ENCODE assay signal across 19 cellular contexts in genomic region chr9:131951155-131951554, GRCh38.
"Had no signal": no experiment of that assay in that cellular context is flagged by ENCODE, and none has a peak within 500 bp of the region (broad histone marks: within the 10 kb centered on the region; RNA-seq: fewer than 3 reads in every experiment).

No MANE protein-coding gene starts in this region.

- H3K9me3 Mint-ChIP-seq: activated CD4-positive, alpha-beta memory T cell treated with anti-CD3 and anti-CD28 coated beads, Interleukin-2, amount 10 ng/mL, durations not matched to agents 7 days and 5 days; activated CD4-positive, alpha-beta T cell treated with anti-CD3 and anti-CD28 coated beads, Interleukin-2, amount 10 ng/mL, durations not matched to agents 7 days and 5 days; activated naive CD4-positive, alpha-beta T cell treated with anti-CD3 and anti-CD28 coated beads, Interleukin-2, amount 10 ng/mL, durations not matched to agents 7 days and 5 days; activated naive CD8-positive, alpha-beta T cell treated with anti-CD3 and anti-CD28 coated beads, Interleukin-2, amount 10 ng/mL, durations not matched to agents 7 days and 5 days; activated T-cell treated with anti-CD3 and anti-CD28 coated beads, Interleukin-2, amount 50 U/mL, for 24 hours; nephron; stimulated activated naive CD8-positive, alpha-beta T cell treated with anti-CD3 and anti-CD28 coated beads, Interleukin-15, Interleukin-2, amounts not matched to agents 100 ng/mL and 50 ng/mL, for 24 hours; WTC11 had no signal

- H3K4me1 Mint-ChIP-seq: activated CD4-positive, alpha-beta memory T cell treated with anti-CD3 and anti-CD28 coated beads, Interleukin-2, amount 10 ng/mL, durations not matched to agents 7 days and 5 days; activated CD4-positive, alpha-beta T cell treated with anti-CD3 and anti-CD28 coated beads, Interleukin-2, amount 10 ng/mL, durations not matched to agents 7 days and 5 days; activated naive CD4-positive, alpha-beta T cell treated with anti-CD3 and anti-CD28 coated beads, Interleukin-2, amount 10 ng/mL, durations not matched to agents 7 days and 5 days; activated naive CD8-positive, alpha-beta T cell treated with anti-CD3 and anti-CD28 coated beads, Interleukin-2, amount 10 ng/mL, durations not matched to agents 7 days and 5 days; nephron; WTC11 had no signal

- H3K36me3 Mint-ChIP-seq: WTC11 had no signal

- H3K4me3 Mint-ChIP-seq: activated CD4-positive, alpha-beta memory T cell treated with anti-CD3 and anti-CD28 coated beads, Interleukin-2, amount 10 ng/mL, durations not matched to agents 7 days and 5 days; activated CD4-positive, alpha-beta T cell treated with anti-CD3 and anti-CD28 coated beads, Interleukin-2, amount 10 ng/mL, durations not matched to agents 7 days and 5 days; activated naive CD4-positive, alpha-beta T cell treated with anti-CD3 and anti-CD28 coated beads, Interleukin-2, amount 10 ng/mL, durations not matched to agents 7 days and 5 days; activated naive CD8-positive, alpha-beta T cell treated with anti-CD3 and anti-CD28 coated beads, Interleukin-2, amount 10 ng/mL, durations not matched to agents 7 days and 5 days; activated T-cell treated with anti-CD3 and anti-CD28 coated beads, Interleukin-2, amount 50 U/mL, for 24 hours; nephron; stimulated activated naive CD8-positive, alpha-beta T cell treated with anti-CD3 and anti-CD28 coated beads, Interleukin-15, Interleukin-2, amounts not matched to agents 100 ng/mL and 50 ng/mL, for 24 hours; WTC11 had no signal

- H3K27ac Mint-ChIP-seq: activated CD4-positive, alpha-beta memory T cell treated with anti-CD3 and anti-CD28 coated beads, Interleukin-2, amount 10 ng/mL, durations not matched to agents 7 days and 5 days; activated CD4-positive, alpha-beta T cell treated with anti-CD3 and anti-CD28 coated beads, Interleukin-2, amount 10 ng/mL, durations not matched to agents 7 days and 5 days; activated naive CD4-positive, alpha-beta T cell treated with anti-CD3 and anti-CD28 coated beads, Interleukin-2, amount 10 ng/mL, durations not matched to agents 7 days and 5 days; activated naive CD8-positive, alpha-beta T cell treated with anti-CD3 and anti-CD28 coated beads, Interleukin-2, amount 10 ng/mL, durations not matched to agents 7 days and 5 days; activated T-cell treated with anti-CD3 and anti-CD28 coated beads, Interleukin-2, amount 50 U/mL, for 24 hours; nephron; progenitor cell of endocrine pancreas; stimulated activated naive CD8-positive, alpha-beta T cell treated with anti-CD3 and anti-CD28 coated beads, Interleukin-15, Interleukin-2, amounts not matched to agents 100 ng/mL and 50 ng/mL, for 24 hours; WTC11 had no signal

- H3K4me3 ChIP-seq: ovary, skin epidermis, tibial nerve had no signal

- H3K27me3 ChIP-seq: ovary, tibial nerve had no signal

- DNase-seq: activated CD4-positive, alpha-beta memory T cell treated with anti-CD3 and anti-CD28 coated beads, Interleukin-2, amount 10 ng/mL, durations not matched to agents 7 days and 5 days; activated CD4-positive, alpha-beta T cell treated with anti-CD3 and anti-CD28 coated beads for 1 hour; activated CD4-positive, alpha-beta T cell treated with anti-CD3 and anti-CD28 coated beads, Interleukin-2, amount 10 ng/mL, durations not matched to agents 7 days and 5 days; activated CD8-positive, alpha-beta memory T cell treated with anti-CD3 and anti-CD28 coated beads, Interleukin-2, amount 50 U/mL, for 48 hours; activated gamma-delta T cell; activated naive CD4-positive, alpha-beta T cell treated with anti-CD3 and anti-CD28 coated beads, Interleukin-2, amount 10 ng/mL, durations not matched to agents 7 days and 5 days; activated naive CD8-positive, alpha-beta T cell treated with anti-CD3 and anti-CD28 coated beads, Interleukin-2, amount 10 ng/mL, durations not matched to agents 7 days and 5 days; activated T-cell treated with anti-CD3 and anti-CD28 coated beads, Interleukin-2, amount 50 U/mL, for 24 hours; central memory CD4-positive, alpha-beta T cell; kidney glomerular epithelial cell; ovary; stimulated activated CD4-positive, alpha-beta T cell treated with anti-CD3 and anti-CD28 coated beads, Interleukin-12 subunit alpha, Interleukin-12 subunit beta, amount 100 ng/mL, for 4 hours; stimulated activated CD4-positive, alpha-beta T cell treated with anti-CD3 and anti-CD28 coated beads, Interleukin-4, amount 100 ng/mL, for 1 hour had no signal

- H3K27ac ChIP-seq: ovary, skin epidermis had no signal

- H3K9me3 ChIP-seq: tibial nerve had no signal

- ATAC-seq: WTC11 had no signal
